8 cellular contexts compared by ENCODE assay signal in the genomic region with DNA sequence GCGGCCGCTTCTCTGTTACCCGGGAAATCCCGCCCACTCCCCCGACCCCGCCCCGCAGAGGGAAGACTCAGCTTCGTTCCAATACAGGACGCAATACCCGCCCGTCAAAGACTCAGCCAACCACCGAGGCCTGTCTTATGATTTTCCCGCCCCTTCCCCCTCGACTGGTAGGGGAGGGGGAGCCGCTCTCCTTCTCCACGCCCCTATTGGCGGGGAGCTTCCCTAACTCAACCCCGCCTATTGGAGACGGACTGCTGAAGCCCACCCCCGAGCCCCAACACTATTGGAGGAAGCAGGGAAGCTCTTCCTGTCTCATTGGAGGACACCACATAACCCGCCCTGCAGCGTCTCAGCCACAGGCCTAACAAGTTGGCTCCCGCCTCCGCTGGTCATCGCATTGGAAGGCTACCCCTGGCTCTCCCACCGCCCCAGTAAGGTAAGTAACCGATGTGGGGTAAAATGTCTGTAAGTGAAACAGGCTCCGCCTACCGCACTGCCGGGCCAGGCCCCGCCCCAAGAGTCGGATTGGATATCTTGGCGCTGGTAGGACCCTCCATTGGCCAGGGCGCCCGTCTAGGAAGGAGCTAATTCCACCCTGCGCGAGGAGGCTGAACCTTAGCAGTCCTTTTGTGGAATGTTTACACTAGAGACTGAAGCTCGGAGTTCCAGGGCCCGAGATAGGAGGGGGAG. TPM values are rescaled to one million over a fixed set of nuclear protein-coding genes. Genes with fewer than 3 reads are reported as not detected.
DNase-seq lines count a peak whose midpoint lies in the region; ATAC-seq, FAIRE-seq and TF ChIP-seq lines count a peak whose summit lies in the region.

A gene (minus strand): TSS at position 17 of the 690 bp plus-strand sequence. CDS start 21,315 bp downstream, outside the sequence.

- H3K27ac Mint-ChIP-seq in chondrocyte (ENCODE audit: unreplicated experiment) = peak within 1 kb of the TSS; percentile 98

- H3K9me3 Mint-ChIP-seq in chondrocyte (ENCODE audit: low read depth) = no peaks in the 10 kb centered on the region

- H3K27me3 Mint-ChIP-seq in chondrocyte (ENCODE audit: low read depth) = no peaks in the 10 kb centered on the region

- no peaks in the 10 kb centered on the region for H3K9me3 ChIP-seq in kidney (ENCODE audit: control insufficient read depth in 1 of 2, low read length in 2 of 2)

- H3K4me3 ChIP-seq in AG09309 (ENCODE audit: control insufficient read depth, low read depth, low read length) (peak within 1 kb of the TSS; percentile 67), kidney (ENCODE audit: low read length in 2 of 2) (peak within 1 kb of the TSS; percentile 91)

- H3K36me3 ChIP-seq in kidney (ENCODE audit: control insufficient read depth in 1 of 2, insufficient read depth in 2 of 2, low read length in 2 of 2) = no peaks in the 10 kb centered on the region

- FAIRE-seq in kidney (lab: Jason Lieb, UNC) = peak; percentile 98

- peaks cover 33% of the 10 kb centered on the region for H3K4me1 Mint-ChIP-seq in chondrocyte (ENCODE audit: low read depth)

- DNase-seq in AG09309 (ENCODE audit: low read depth) = peak; percentile 100
- DNase-seq in NCI-H510A treated with DMSO at 0.1 percent for 48 hours (lab: John Stamatoyannopoulos, UW) = peak; percentile 100
- DNase-seq in activated CD4-positive, alpha-beta T cell treated with anti-CD3 and anti-CD28 coated beads for 24 hours (ENCODE audit: low read depth in 2 of 2) = peak; percentile 99
- peak; percentile 100 for DNase-seq in chondrocyte (ENCODE audit: low spot score)
- peak; percentile 100 for DNase-seq in kidney
- peak; percentile 100 for DNase-seq in stimulated activated CD4-positive, alpha-beta T cell treated with anti-CD3 and anti-CD28 coated beads, Interleukin-15, amount 100 ng/mL, for 24 hours

- H3K36me3 Mint-ChIP-seq in chondrocyte (ENCODE audit: low read depth) = no peaks in the 10 kb centered on the region

- H3K9ac ChIP-seq in kidney (ENCODE audit: low read length in 2 of 2) = peak within 1 kb of the TSS; percentile 52 to 91

- intact Hi-C loops in kidney (cut with DNase I) = no loop called here

- TF ChIP-seq POLR2A in GM19193 (IDR thresholded peaks at IDR 0.05; ENCODE audit: extremely low read depth, insufficient read depth, insufficient read length) = peak; percentile 19

- peak within 1 kb of the TSS; percentile 95 to 98 for H3K27ac ChIP-seq in kidney (ENCODE audit: low read depth in 2 of 2, low read length in 2 of 2)

- TF ChIP-seq CTCF in AG09309 (IDR thresholded peaks at IDR 0.05; ENCODE audit: control insufficient read depth, insufficient read depth, low read depth, low read length, missing control alignments) = no peak
- no peak for TF ChIP-seq CTCF in chondrocyte (IDR thresholded peaks at IDR 0.05)
- peak; percentile 9 for TF ChIP-seq CTCF in kidney (IDR thresholded peaks at IDR 0.05; ENCODE audit: borderline replicate concordance, extremely low read depth, insufficient read depth)

- ATAC-seq in HG03439 (IDR thresholded peaks at IDR 0.05; ENCODE audit: unreplicated experiment) = peak; percentile 37

- peak within 1 kb of the TSS; percentile 96 for H3K4me3 Mint-ChIP-seq in chondrocyte (ENCODE audit: unreplicated experiment)

- H3K4me1 ChIP-seq in kidney (ENCODE audit: control insufficient read depth in 1 of 2, insufficient read depth in 1 of 2, low read depth in 1 of 2, low read length in 2 of 2) = peaks cover 8 to 17% of the 10 kb centered on the region in 2 donors

RNA-seq across cellular contexts. Expression of the gene that starts here (rescaled TPM):
- total RNA-seq in chondrocyte (39.3 to 50.9 TPM (median 44.9 TPM) in 3 replicates), kidney (74.3 TPM)
- 9.2 TPM for polyA plus RNA-seq in kidney (ENCODE audit: insufficient read depth, low read depth, low replicate concordance)

Comparison
In these comparisons a context has a peak if more than half of its experiments do, and no peak if none do; other contexts are left out.
1. Peak in every context shown above with its lines: DNase-seq, ATAC-seq, H3K4me3 ChIP-seq and H3K27ac ChIP-seq.